Comparison of ENCODE assay signal across 8 cellular contexts in genomic region chrX:53288173-53288572, GRCh38. TPM values are rescaled to one million over a fixed set of nuclear protein-coding genes. Genes with fewer than 3 reads are reported as not detected.
DNase-seq lines count a peak whose midpoint lies in the region; ATAC-seq, FAIRE-seq and TF ChIP-seq lines count a peak whose summit lies in the region.

No MANE protein-coding gene starts in this region.

- CTCF ChIA-PET in K562 (lab: Yijun Ruan, JAX; ENCODE audit: low intra/inter-chr PET ratio), result no interaction called here

- no peak for TF ChIP-seq CTCF in K562 (IDR thresholded peaks at IDR 0.05 in 2 of 3, conservative IDR thresholded peaks at IDR 0.05 in 1 of 3; ENCODE audit: insufficient read depth in 2 of 3, low read depth in 1 of 3, low read length in 3 of 3)

- no peaks in the 10 kb centered on the region for H3K79me2 ChIP-seq in K562 (ENCODE audit: control insufficient read depth, insufficient read depth, low read length)

- no TSS peak for BruUV-seq in K562 (replicated peaks; lab: Mats Ljungman, UMichigan)

- H3K27me3 ChIP-seq in K562 (ENCODE audit: control insufficient read depth in 2 of 2, insufficient read depth in 2 of 2, low read length in 2 of 2), result no peaks in the 10 kb centered on the region

- ATAC-seq in K562 (peak; percentile 59), GM19023 (IDR thresholded peaks at IDR 0.05; ENCODE audit: unreplicated experiment) (no peak), HG02970 (IDR thresholded peaks at IDR 0.05; ENCODE audit: low FRiP score, unreplicated experiment) (no peak), HG02610 (IDR thresholded peaks at IDR 0.05; ENCODE audit: unreplicated experiment) (no peak)

- H3K4me3 ChIP-seq in K562 (no peak overlapping the region), mesodermal cell (ENCODE audit: extremely low read depth, insufficient read depth, low read length, poor library complexity, severe bottlenecking) (no peak overlapping the region)

- no peak overlapping the region for H3K27ac ChIP-seq in K562 (ENCODE audit: extremely low read depth, low read depth, low read length)
- peak overlapping the region; percentile 72 for H3K27ac ChIP-seq in mesodermal cell (ENCODE audit: low read depth, low read length, severe bottlenecking)

- POLR2A ChIA-PET in K562 (lab: Yijun Ruan, JAX), result interaction anchor here (0.6 kb wide), 1 partner anchor 12 kb away, joined by 5 read pairs; no protein-coding TSS in a partner anchor

- no peak overlapping the region for H3K4me2 ChIP-seq in K562 (ENCODE audit: insufficient read depth, low read length)

- peak; percentile 50 for DNase-seq in EH (ENCODE audit: low read depth)
- peak; percentile 50 for DNase-seq in NCI-H1436 treated with DMSO at 0.1 percent for 48 hours (lab: John Stamatoyannopoulos, UW)
- DNase-seq in K562 (ENCODE audit: extremely low read depth in 1 of 4, low spot score in 3 of 4), result peak; percentile 58 to 68 (median 64)
- DNase-seq in KG1 (lab: John Stamatoyannopoulos, UW), result no peak

- WGBS in K562 (ENCODE audit: insufficient coverage, low coverage, missing lambda C conversion rate), result 13% methylated on average over 4 of the region's 8 CpGs
- WGBS in mesodermal cell (ENCODE audit: insufficient coverage in 2 of 2), 2 experiments, result 20% methylated on average over 1 of the region's 8 CpGs; no CpG with 5 or more reads in 1 of the 2 experiments

- TF ChIP-seq POLR2A in K562 (conservative IDR thresholded peaks at IDR 0.05), result no peak

- no peaks in the 10 kb centered on the region for H3K9me3 ChIP-seq in K562 (replicated peaks; ENCODE audit: control insufficient read depth, insufficient read depth, low read depth, low read length)
- no peaks in the 10 kb centered on the region for H3K9me3 ChIP-seq in mesodermal cell (ENCODE audit: control insufficient read depth, low read length)

- H3K4me1 ChIP-seq in K562 (replicated peaks in 1 of 2; ENCODE audit: control insufficient read depth in 2 of 2, insufficient read depth in 2 of 2, low read length in 2 of 2) (peaks cover 0 to 13% of the 10 kb centered on the region in 2 experiments; a peak in 2 of 5 replicates), mesodermal cell (ENCODE audit: control insufficient read depth, insufficient read depth, low read length, poor library complexity, severe bottlenecking) (peaks cover 14% of the 10 kb centered on the region)

- H4K20me1 ChIP-seq in K562 (replicated peaks; ENCODE audit: control insufficient read depth, insufficient read depth, low read length), result no peaks in the 10 kb centered on the region

- intact Hi-C loops in K562 (cut with micrococcal nuclease), result no loop called here

- TF ChIP-seq RAD21 in K562 (CRISPR knock-in tag; conservative IDR thresholded peaks at IDR 0.05 in 1 of 2, IDR thresholded peaks at IDR 0.05 in 1 of 2), result no peak

- no peaks in the 10 kb centered on the region for H3K9me1 ChIP-seq in K562 (ENCODE audit: control insufficient read depth, insufficient read depth, low read length)

- no peak for FAIRE-seq in K562 (lab: Jason Lieb, UNC)

- in situ Hi-C loops in K562 (cut with MboI), result no loop called here

- no peak overlapping the region for H2AFZ ChIP-seq in K562 (ENCODE audit: low read depth, low read length)

- H3K36me3 ChIP-seq in K562 (ENCODE audit: control insufficient read depth, insufficient read depth, low read length) (no peaks in the 10 kb centered on the region), mesodermal cell (ENCODE audit: control insufficient read depth, insufficient read depth, low read length) (no peaks in the 10 kb centered on the region)

- peak overlapping the region in 1 of 2 experiments; percentile 64; a peak in 1 of 4 replicates for H3K9ac ChIP-seq in K562 (ENCODE audit: insufficient read depth in 1 of 2, low read depth in 2 of 2, low read length in 2 of 2)

- no peak for TF ChIP-seq EP300 in K562 (IDR thresholded peaks at IDR 0.05; ENCODE audit: low read length)

TF ChIP-seq in K562, 482 proteins besides CTCF, POLR2A, EP300 and RAD21 (continues in another document):
- no peak for TF ChIP-seq RBM25 (IDR thresholded peaks at IDR 0.05; ENCODE audit: low read depth, low read length, severe bottlenecking)
- TF ChIP-seq, protein P1, sequence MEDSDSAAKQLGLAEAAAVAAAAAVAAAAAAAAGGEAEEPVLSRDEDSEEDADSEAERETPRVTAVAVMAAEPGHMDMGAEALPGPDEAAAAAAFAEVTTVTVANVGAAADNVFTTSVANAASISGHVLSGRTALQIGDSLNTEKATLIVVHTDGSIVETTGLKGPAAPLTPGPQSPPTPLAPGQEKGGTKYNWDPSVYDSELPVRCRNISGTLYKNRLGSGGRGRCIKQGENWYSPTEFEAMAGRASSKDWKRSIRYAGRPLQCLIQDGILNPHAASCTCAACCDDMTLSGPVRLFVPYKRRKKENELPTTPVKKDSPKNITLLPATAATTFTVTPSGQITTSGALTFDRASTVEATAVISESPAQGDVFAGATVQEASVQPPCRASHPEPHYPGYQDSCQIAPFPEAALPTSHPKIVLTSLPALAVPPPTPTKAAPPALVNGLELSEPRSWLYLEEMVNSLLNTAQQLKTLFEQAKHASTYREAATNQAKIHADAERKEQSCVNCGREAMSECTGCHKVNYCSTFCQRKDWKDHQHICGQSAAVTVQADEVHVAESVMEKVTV (CRISPR knock-in tag; IDR thresholded peaks at IDR 0.05), result no peak
- TF ChIP-seq, protein P2, sequence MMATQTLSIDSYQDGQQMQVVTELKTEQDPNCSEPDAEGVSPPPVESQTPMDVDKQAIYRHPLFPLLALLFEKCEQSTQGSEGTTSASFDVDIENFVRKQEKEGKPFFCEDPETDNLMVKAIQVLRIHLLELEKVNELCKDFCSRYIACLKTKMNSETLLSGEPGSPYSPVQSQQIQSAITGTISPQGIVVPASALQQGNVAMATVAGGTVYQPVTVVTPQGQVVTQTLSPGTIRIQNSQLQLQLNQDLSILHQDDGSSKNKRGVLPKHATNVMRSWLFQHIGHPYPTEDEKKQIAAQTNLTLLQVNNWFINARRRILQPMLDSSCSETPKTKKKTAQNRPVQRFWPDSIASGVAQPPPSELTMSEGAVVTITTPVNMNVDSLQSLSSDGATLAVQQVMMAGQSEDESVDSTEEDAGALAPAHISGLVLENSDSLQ (IDR thresholded peaks at IDR 0.05), result peak; percentile 78
- TF ChIP-seq USF2 (CRISPR knock-in tag; IDR thresholded peaks at IDR 0.05), result no peak
- no peak for TF ChIP-seq CBFB (CRISPR knock-in tag; IDR thresholded peaks at IDR 0.05)
- TF ChIP-seq RFX1 (IDR thresholded peaks at IDR 0.05), result peak; percentile 92
- TF ChIP-seq RCOR1 (IDR thresholded peaks at IDR 0.05; ENCODE audit: borderline replicate concordance in 1 of 2, low read depth in 2 of 2, low read length in 2 of 2), result peak in 1 of 2 experiments; percentile 51; a peak in 1 of 4 replicates
- no peak for TF ChIP-seq ZNF57 (CRISPR knock-in tag; IDR thresholded peaks at IDR 0.05)
- no peak for TF ChIP-seq DDX20 (tag; IDR thresholded peaks at IDR 0.05; ENCODE audit: low read depth)
- no peak for TF ChIP-seq DPF2 (IDR thresholded peaks at IDR 0.05)
- TF ChIP-seq POLR2AphosphoS5 (IDR thresholded peaks at IDR 0.05; ENCODE audit: control insufficient read depth, insufficient read depth, low read depth, low read length), result no peak
- TF ChIP-seq VEZF1 (CRISPR knock-in tag; IDR thresholded peaks at IDR 0.05), result peak; percentile 57
- no peak for TF ChIP-seq BCL6 (CRISPR knock-in tag; IDR thresholded peaks at IDR 0.05)

RNA-seq across cellular contexts. Expression of gene IQSEC2, which starts 6.8 kb away (rescaled TPM):
- 57.2 and 111 TPM in 2 replicates for total RNA-seq in K562 (2011; cell fraction: chromatin; rRNA removed; ENCODE audit: low replicate concordance)
- total RNA-seq in K562 (2011; cell fraction: nucleolus; rRNA removed), result 39.6 and 44.2 TPM in 2 replicates
- 63.2 and 85.5 TPM in 2 replicates for total RNA-seq in K562 (2011; cell fraction: nucleoplasm; rRNA removed)
- total RNA-seq in K562 (2014; rRNA removed), result 18.9 and 20.1 TPM in 2 replicates
- total RNA-seq in K562 (2014; rRNA removed; fragmentation: Illumina TruSeq; extraction: Trizol), result 12.3 TPM in 2 replicates
- total RNA-seq in K562 (2015; rRNA removed; fragmentation: Illumina TruSeq; extraction: Trizol), result 10.5 and 11.5 TPM in 2 replicates
- total RNA-seq in K562 (2021), result 35.9 and 41.8 TPM in 2 replicates
- 23.9 and 25.8 TPM in 2 replicates for polyA plus RNA-seq in K562 (2011; rRNA removed)
- polyA plus RNA-seq in K562 (2011; cell fraction: cytosol; rRNA removed), result 17.7 and 23.5 TPM in 2 replicates
- 55.7 and 92.8 TPM in 2 replicates for polyA plus RNA-seq in K562 (2011; cell fraction: nucleus; rRNA removed)
- polyA plus RNA-seq in K562 (2012), result 24.4 and 70.9 TPM in 2 replicates
- 31.4 and 32.8 TPM in 2 replicates for polyA plus RNA-seq in K562 (2014; fragmentation: Illumina TruSeq; extraction: Trizol)
- 1 to 10 TPM; 2.7 to 2.8 TPM for polyA plus RNA-seq in K562 (2014; fragmentation: Nextera tagmentation; extraction: Ambion mirVana)
- 25.6 and 29.4 TPM in 2 replicates for polyA plus RNA-seq in K562 (2014; rRNA removed)
- polyA minus RNA-seq in K562 (2011; rRNA and poly(A)+ RNA removed), result 14.2 and 18.2 TPM in 2 replicates
- 16.8 and 18.3 TPM in 2 replicates for polyA minus RNA-seq in K562 (2011; cell fraction: cytosol; rRNA and poly(A)+ RNA removed)
- polyA minus RNA-seq in K562 (2011; cell fraction: nucleus; rRNA and poly(A)+ RNA removed), result 32.3 and 34.9 TPM in 2 replicates
- 10.9 TPM for polyA plus RNA-seq in mesodermal cell (2013, experiment 1 of 2)
- 6.7 TPM for polyA plus RNA-seq in mesodermal cell (2013, experiment 2 of 2)
